8 cellular contexts compared by ENCODE assay signal in the genomic region with DNA sequence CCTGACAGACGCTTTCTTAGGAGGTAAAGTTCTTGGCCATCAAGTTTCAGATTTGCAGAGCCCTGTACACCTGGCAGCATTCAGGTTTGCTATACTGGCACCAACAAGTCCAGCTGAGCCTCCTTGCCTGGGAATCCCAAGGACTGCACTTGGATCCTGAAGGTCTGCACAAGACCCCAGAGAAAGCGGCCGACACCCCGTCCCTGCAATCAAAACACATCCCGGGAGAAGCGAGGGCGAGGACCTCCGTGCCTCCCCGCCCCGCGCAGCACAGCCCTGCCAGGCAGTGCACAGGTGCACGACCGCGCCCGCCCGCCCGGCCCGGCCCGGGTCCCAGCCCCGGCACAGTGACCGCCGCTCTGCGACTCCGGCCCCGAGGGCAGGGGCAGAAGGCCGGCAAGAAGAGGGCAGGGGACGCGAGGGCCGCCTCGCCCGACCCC. TPM values are rescaled to one million over a fixed set of nuclear protein-coding genes. Genes with fewer than 3 reads are reported as not detected.
A peak's percentile ranks its signal among the peaks of the same experiment; 100 is the strongest.
DNase-seq lines count a peak whose midpoint lies in the region; ATAC-seq and TF ChIP-seq lines count a peak whose summit lies in the region.

No MANE protein-coding gene starts in this region.

- intact Hi-C loops in vagina (cut with DNase I) = loop anchor here (10.0 kb wide), 1 partner anchor 121 kb away; no protein-coding TSS in a partner anchor

- H3K23ac ChIP-seq in mesenchymal stem cell (ENCODE audit: low read length in 2 of 2) = peak overlapping the region; percentile 43 to 86

- no peaks in the 10 kb centered on the region for H3K27me3 ChIP-seq in BLaER1
- no peaks in the 10 kb centered on the region for H3K27me3 ChIP-seq in MG63
- H3K27me3 ChIP-seq in mesenchymal stem cell (ENCODE audit: control insufficient read depth in 1 of 2, insufficient read depth in 1 of 2, low read length in 2 of 2) = no peaks in the 10 kb centered on the region
- H3K27me3 ChIP-seq in vagina = no peaks in the 10 kb centered on the region

- no peak overlapping the region for H2AK5ac ChIP-seq in mesenchymal stem cell (ENCODE audit: low read length, severe bottlenecking)

- H3K4me2 ChIP-seq in BLaER1 (peak overlapping the region; percentile 94), mesenchymal stem cell (ENCODE audit: low read length, poor library complexity, severe bottlenecking) (peak overlapping the region; percentile 97)

- H3K9ac ChIP-seq in BLaER1 (peak overlapping the region; percentile 92), mesenchymal stem cell (ENCODE audit: low read length) (peak overlapping the region; percentile 96)

- peaks cover 51% of the 10 kb centered on the region for H4K20me1 ChIP-seq in BLaER1

- peak overlapping the region in 1 of 2 experiments; percentile 1 for H3K4ac ChIP-seq in mesenchymal stem cell (ENCODE audit: low read depth in 1 of 2, low read length in 2 of 2)

- TF ChIP-seq POLR2A in vagina (IDR thresholded peaks at IDR 0.05) = no peak

- H3K4me1 ChIP-seq in BLaER1 = peaks cover 42% of the 10 kb centered on the region
- peaks cover 8% of the 10 kb centered on the region for H3K4me1 ChIP-seq in mesenchymal stem cell (ENCODE audit: control insufficient read depth, insufficient read depth, low read depth, low read length)
- H3K4me1 ChIP-seq in vagina = peaks cover 35% of the 10 kb centered on the region

- H3K18ac ChIP-seq in mesenchymal stem cell (ENCODE audit: low read depth in 1 of 2, low read length in 2 of 2) = peak overlapping the region; percentile 40 to 94

- TF ChIP-seq CTCF in vagina (IDR thresholded peaks at IDR 0.05) = no peak

- peak overlapping the region; percentile 24 to 33 for H2BK12ac ChIP-seq in mesenchymal stem cell (ENCODE audit: low read length in 2 of 2)

- 1% methylated on average over 29 of the region's 31 CpGs for WGBS in mesenchymal stem cell

- H3K14ac ChIP-seq in mesenchymal stem cell (ENCODE audit: low read length in 2 of 2) = peak overlapping the region in 1 of 2 experiments; percentile 9

- H2BK15ac ChIP-seq in mesenchymal stem cell (ENCODE audit: low read depth, poor library complexity, severe bottlenecking) = no peak overlapping the region

- peaks cover 9% of the 10 kb centered on the region for H3K79me1 ChIP-seq in mesenchymal stem cell (replicated peaks; ENCODE audit: low read length, poor library complexity, severe bottlenecking)

- no peak overlapping the region for H2BK120ac ChIP-seq in mesenchymal stem cell (ENCODE audit: low read depth, low read length)

- H4K91ac ChIP-seq in mesenchymal stem cell (ENCODE audit: low read length) = no peak overlapping the region

- H3K27ac ChIP-seq in BLaER1 (peak overlapping the region; percentile 84), mesenchymal stem cell (ENCODE audit: low read length, poor library complexity, severe bottlenecking) (no peak overlapping the region), vagina (peak overlapping the region; percentile 92)

- ATAC-seq in GM21423 (IDR thresholded peaks at IDR 0.05; ENCODE audit: unreplicated experiment) = peak; percentile 10
- ATAC-seq in HG03457 (IDR thresholded peaks at IDR 0.05; ENCODE audit: unreplicated experiment) = no peak

- peak overlapping the region; percentile 31 for H4K8ac ChIP-seq in mesenchymal stem cell (ENCODE audit: low read length)

- H3K4me3 ChIP-seq in BLaER1 (peak overlapping the region; percentile 96), MG63 (peak overlapping the region; percentile 85), mesenchymal stem cell (ENCODE audit: insufficient read depth in 1 of 2, low read depth in 1 of 2, low read length in 2 of 2) (peak overlapping the region; percentile 86 to 95), vagina (peak overlapping the region; percentile 69 to 77)

- peaks cover 8% of the 10 kb centered on the region; the same call in 1 of the 2 replicates for H3K36me3 ChIP-seq in BLaER1
- H3K36me3 ChIP-seq in MG63 = peaks cover 12% of the 10 kb centered on the region
- no peaks in the 10 kb centered on the region for H3K36me3 ChIP-seq in mesenchymal stem cell (ENCODE audit: control insufficient read depth in 1 of 2, insufficient read depth in 2 of 2, low read depth in 1 of 2, low read length in 2 of 2)
- H3K36me3 ChIP-seq in vagina = no peaks in the 10 kb centered on the region

- DNase-seq in MG63 (no peak), mesenchymal stem cell (peak; percentile 24), vagina (ENCODE audit: extremely low spot score in 2 of 2) (no peak), HUDEP-2 (lab: John Stamatoyannopoulos, UW; ENCODE audit: unreplicated experiment in 76 of 76) (no peak)
- peak; percentile 10 for DNase-seq in central memory CD4-positive, alpha-beta T cell

- H3K9me3 ChIP-seq in BLaER1 = no peaks in the 10 kb centered on the region
- no peaks in the 10 kb centered on the region for H3K9me3 ChIP-seq in MG63
- H3K9me3 ChIP-seq in mesenchymal stem cell (ENCODE audit: control insufficient read depth, low read length) = no peaks in the 10 kb centered on the region
- H3K9me3 ChIP-seq in vagina = no peaks in the 10 kb centered on the region

- H2AFZ ChIP-seq in mesenchymal stem cell (ENCODE audit: low read depth, low read length) = peak overlapping the region; percentile 85

- no peak overlapping the region for H2BK5ac ChIP-seq in mesenchymal stem cell (ENCODE audit: low read depth, low read length, poor library complexity, severe bottlenecking)

RNA-seq across cellular contexts. Expression of gene MRTFA, which starts 0.6 kb away (rescaled TPM):
- total RNA-seq in MG63 (2014; rRNA removed; shearing (Covaris generic); ENCODE audit: low replicate concordance) = 30.7 and 52.0 TPM in 2 replicates
- 17.0 TPM for polyA plus RNA-seq in mesenchymal stem cell (2013, experiment 1 of 2)
- polyA plus RNA-seq in mesenchymal stem cell (2013, experiment 2 of 2) = 16.5 TPM
- 99.4 TPM for total RNA-seq in vagina

RNA-seq across cellular contexts. Expression of gene MCHR1, which starts 43.3 kb away (rescaled TPM):
- not detected in 2 replicates for total RNA-seq in MG63 (2014; rRNA removed; shearing (Covaris generic); ENCODE audit: low replicate concordance)
- polyA plus RNA-seq in mesenchymal stem cell (2013, experiment 1 of 2) = 0.76 TPM
- 0.48 TPM for polyA plus RNA-seq in mesenchymal stem cell (2013, experiment 2 of 2)
- not detected for total RNA-seq in vagina

Comparison
In these comparisons a context has a peak if more than half of its experiments do, and no peak if none do; other contexts are left out.
1. DNase-seq: peak in central memory CD4-positive, alpha-beta T cell (single experiment) and mesenchymal stem cell (single experiment); none in MG63 (single experiment), vagina (0 of 2) and HUDEP-2 (0 of 76).
2. Peak in every context shown above with its lines, with median percentiles within 50 percentile points of each other: H3K4me3 ChIP-seq.